Comparison of ENCODE assay signal across 2 cellular contexts in the genomic region with DNA sequence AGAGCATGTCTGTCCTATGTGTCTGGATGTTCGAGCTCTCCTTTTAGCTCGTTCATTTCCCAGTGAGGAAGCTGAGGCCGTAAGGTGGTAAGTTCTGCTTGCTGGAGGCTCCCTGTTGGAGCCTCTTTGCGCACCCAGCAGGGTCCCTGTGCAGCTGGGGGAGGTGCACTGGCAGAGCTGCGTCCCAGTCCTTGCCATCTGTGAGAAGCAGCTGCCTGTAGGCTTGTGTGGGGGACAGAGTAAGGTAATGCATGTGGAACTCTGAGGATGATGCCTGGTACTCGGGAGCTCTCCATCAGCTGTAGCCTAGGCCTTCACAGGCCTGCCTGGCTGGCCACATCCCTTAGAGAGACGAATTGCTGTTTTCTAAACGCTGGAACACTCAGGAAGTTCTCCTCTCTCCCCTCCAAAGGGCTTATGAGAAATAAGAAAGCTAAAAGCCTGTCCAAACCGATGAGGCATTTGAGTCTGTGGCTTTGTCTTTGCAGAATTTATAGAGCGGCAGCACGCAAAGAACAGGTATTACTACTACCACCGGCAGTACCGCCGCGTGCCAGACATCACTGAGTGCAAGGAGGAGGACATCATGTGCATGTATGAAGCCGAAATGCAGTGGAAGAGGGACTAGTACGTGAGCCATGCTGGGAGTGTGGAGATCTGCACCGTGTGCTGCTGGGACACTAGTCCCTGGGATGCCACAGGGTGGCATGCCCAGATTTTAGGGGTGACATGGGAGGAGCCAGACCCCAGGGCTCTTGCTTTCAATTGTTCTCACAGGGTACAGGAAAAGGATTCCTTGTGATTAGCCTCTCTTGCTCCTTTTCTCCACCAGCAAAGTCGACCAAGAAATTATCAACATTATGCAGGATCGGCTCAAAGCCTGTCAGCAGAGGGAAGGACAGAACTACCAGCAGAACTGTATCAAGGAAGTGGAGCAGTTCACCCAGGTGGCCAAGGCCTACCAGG.
TF ChIP-seq lines count a peak whose summit lies in the region.

No MANE protein-coding gene starts in this region.

TF ChIP-seq in IMR-90, 13 proteins besides CTCF, POLR2A, EP300 and RAD21:
- no peak for TF ChIP-seq CEBPB (IDR thresholded peaks at IDR 0.05; ENCODE audit: low read depth, low read length)
- TF ChIP-seq SMC3 (IDR thresholded peaks at IDR 0.05; ENCODE audit: low read depth, low read length): no peak
- TF ChIP-seq, protein P1, sequence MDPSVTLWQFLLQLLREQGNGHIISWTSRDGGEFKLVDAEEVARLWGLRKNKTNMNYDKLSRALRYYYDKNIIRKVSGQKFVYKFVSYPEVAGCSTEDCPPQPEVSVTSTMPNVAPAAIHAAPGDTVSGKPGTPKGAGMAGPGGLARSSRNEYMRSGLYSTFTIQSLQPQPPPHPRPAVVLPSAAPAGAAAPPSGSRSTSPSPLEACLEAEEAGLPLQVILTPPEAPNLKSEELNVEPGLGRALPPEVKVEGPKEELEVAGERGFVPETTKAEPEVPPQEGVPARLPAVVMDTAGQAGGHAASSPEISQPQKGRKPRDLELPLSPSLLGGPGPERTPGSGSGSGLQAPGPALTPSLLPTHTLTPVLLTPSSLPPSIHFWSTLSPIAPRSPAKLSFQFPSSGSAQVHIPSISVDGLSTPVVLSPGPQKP (IDR thresholded peaks at IDR 0.05; ENCODE audit: borderline replicate concordance, low read depth, low read length): no peak
- TF ChIP-seq, protein P2, sequence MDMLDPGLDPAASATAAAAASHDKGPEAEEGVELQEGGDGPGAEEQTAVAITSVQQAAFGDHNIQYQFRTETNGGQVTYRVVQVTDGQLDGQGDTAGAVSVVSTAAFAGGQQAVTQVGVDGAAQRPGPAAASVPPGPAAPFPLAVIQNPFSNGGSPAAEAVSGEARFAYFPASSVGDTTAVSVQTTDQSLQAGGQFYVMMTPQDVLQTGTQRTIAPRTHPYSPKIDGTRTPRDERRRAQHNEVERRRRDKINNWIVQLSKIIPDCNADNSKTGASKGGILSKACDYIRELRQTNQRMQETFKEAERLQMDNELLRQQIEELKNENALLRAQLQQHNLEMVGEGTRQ (IDR thresholded peaks at IDR 0.05; ENCODE audit: low read depth, low read length): no peak
- TF ChIP-seq CHD1 (IDR thresholded peaks at IDR 0.05; ENCODE audit: low read depth, low read length): no peak
- TF ChIP-seq RCOR1 (IDR thresholded peaks at IDR 0.05; ENCODE audit: insufficient replicate concordance, low read length): no peak
- TF ChIP-seq MXI1 (IDR thresholded peaks at IDR 0.05; ENCODE audit: borderline replicate concordance, low read depth, low read length): no peak
- TF ChIP-seq RFX5 (IDR thresholded peaks at IDR 0.05; ENCODE audit: low read depth, low read length): no peak
- no peak for TF ChIP-seq MAFK (IDR thresholded peaks at IDR 0.05; ENCODE audit: low read depth, low read length)
- TF ChIP-seq BHLHE40 (IDR thresholded peaks at IDR 0.05; ENCODE audit: low read depth, low read length): no peak
- TF ChIP-seq NFE2L2 (IDR thresholded peaks at IDR 0.05; ENCODE audit: low read depth, low read length): no peak
- no peak for TF ChIP-seq FOS (IDR thresholded peaks at IDR 0.05; ENCODE audit: low read depth, low read length)
- TF ChIP-seq MAZ (IDR thresholded peaks at IDR 0.05; ENCODE audit: borderline replicate concordance, low read depth, low read length): no peak

TF ChIP-seq in SK-N-SH treated with all-trans-retinoic acid at 6 μM for 48 hours, 23 proteins besides CTCF, POLR2A, EP300 and RAD21:
- TF ChIP-seq, protein P3, sequence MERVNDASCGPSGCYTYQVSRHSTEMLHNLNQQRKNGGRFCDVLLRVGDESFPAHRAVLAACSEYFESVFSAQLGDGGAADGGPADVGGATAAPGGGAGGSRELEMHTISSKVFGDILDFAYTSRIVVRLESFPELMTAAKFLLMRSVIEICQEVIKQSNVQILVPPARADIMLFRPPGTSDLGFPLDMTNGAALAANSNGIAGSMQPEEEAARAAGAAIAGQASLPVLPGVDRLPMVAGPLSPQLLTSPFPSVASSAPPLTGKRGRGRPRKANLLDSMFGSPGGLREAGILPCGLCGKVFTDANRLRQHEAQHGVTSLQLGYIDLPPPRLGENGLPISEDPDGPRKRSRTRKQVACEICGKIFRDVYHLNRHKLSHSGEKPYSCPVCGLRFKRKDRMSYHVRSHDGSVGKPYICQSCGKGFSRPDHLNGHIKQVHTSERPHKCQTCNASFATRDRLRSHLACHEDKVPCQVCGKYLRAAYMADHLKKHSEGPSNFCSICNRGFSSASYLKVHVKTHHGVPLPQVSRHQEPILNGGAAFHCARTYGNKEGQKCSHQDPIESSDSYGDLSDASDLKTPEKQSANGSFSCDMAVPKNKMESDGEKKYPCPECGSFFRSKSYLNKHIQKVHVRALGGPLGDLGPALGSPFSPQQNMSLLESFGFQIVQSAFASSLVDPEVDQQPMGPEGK (CRISPR knock-in tag; IDR thresholded peaks at IDR 0.05; ENCODE audit: borderline replicate concordance): peak; percentile 52; the same call in 1 of the 2 replicates
- TF ChIP-seq ISL1 (CRISPR knock-in tag; IDR thresholded peaks at IDR 0.05) (no peak), ESRRG (CRISPR knock-in tag; IDR thresholded peaks at IDR 0.05) (peak; percentile 83; the same call in 1 of the 2 replicates), GLIS3 (CRISPR knock-in tag; IDR thresholded peaks at IDR 0.05) (peak; percentile 13), ZFP30 (CRISPR knock-in tag; IDR thresholded peaks at IDR 0.05) (0 out of 2 replicates have a peak, but pooled peaks have one; percentile 22)
- TF ChIP-seq, protein P4, sequence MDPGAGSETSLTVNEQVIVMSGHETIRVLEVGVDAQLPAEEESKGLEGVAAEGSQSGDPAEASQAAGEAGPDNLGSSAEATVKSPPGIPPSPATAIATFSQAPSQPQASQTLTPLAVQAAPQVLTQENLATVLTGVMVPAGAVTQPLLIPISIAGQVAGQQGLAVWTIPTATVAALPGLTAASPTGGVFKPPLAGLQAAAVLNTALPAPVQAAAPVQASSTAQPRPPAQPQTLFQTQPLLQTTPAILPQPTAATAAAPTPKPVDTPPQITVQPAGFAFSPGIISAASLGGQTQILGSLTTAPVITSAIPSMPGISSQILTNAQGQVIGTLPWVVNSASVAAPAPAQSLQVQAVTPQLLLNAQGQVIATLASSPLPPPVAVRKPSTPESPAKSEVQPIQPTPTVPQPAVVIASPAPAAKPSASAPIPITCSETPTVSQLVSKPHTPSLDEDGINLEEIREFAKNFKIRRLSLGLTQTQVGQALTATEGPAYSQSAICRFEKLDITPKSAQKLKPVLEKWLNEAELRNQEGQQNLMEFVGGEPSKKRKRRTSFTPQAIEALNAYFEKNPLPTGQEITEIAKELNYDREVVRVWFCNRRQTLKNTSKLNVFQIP (CRISPR knock-in tag; IDR thresholded peaks at IDR 0.05; ENCODE audit: borderline replicate concordance, low read depth): no peak
- TF ChIP-seq, protein P5, sequence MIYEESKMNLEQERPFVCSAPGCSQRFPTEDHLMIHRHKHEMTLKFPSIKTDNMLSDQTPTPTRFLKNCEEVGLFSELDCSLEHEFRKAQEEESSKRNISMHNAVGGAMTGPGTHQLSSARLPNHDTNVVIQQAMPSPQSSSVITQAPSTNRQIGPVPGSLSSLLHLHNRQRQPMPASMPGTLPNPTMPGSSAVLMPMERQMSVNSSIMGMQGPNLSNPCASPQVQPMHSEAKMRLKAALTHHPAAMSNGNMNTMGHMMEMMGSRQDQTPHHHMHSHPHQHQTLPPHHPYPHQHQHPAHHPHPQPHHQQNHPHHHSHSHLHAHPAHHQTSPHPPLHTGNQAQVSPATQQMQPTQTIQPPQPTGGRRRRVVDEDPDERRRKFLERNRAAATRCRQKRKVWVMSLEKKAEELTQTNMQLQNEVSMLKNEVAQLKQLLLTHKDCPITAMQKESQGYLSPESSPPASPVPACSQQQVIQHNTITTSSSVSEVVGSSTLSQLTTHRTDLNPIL (CRISPR knock-in tag; IDR thresholded peaks at IDR 0.05; ENCODE audit: low read depth): 0 out of 2 replicates have a peak, but pooled peaks have one; percentile 47
